ENCODE assay signal across 7 cellular contexts in the genomic region with DNA sequence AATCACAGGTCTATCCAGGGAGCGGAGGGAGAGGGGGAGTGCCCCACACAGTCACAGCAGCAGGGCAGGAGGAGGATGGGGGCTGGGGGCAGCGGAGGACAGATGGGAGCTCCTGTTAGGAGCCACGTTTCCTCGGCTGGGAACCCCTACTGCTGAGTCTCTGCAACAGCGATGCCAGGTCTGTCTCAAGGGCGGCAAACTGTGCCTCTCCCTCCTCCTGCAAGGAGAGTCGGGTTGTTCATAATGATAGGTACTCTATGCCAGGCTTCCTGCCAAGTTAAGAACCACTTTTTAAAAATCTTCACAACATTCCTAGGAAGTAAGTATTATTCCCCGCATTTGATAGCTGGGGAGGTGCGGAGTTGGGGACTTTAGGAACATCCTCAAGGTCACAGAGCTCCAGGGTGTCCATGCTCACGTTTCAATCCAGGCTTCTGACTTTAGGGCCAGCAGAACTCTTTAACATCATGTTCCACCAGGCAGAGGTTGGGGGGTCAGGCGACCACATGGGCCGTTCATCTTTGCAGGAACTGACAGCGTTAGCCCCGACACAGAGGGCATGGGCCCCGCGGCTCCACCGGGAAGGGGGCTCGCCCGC.
DNase-seq lines count a peak whose midpoint lies in the region; ATAC-seq, FAIRE-seq and TF ChIP-seq lines count a peak whose summit lies in the region.

No MANE protein-coding gene starts in this region.

- intact Hi-C loops in right cardiac atrium (cut with DNase I) (loop anchor here (2.0 to 10.0 kb wide), 9 partner anchors 95 to 520 kb away; partner anchors contain the start of gene MAML3 (in 2 of the 4)), sigmoid colon (cut with DNase I) (loop anchor here (2.0 to 5.0 kb wide), 5 partner anchors 55 to 595 kb away; no protein-coding TSS in a partner anchor)

- FAIRE-seq in GM12891 (lab: Jason Lieb, UNC) = peak; percentile 16

- DNase-seq in GM12891 (ENCODE audit: insufficient read length, low spot score) (no peak), NCI-H1092 treated with DMSO at 0.1 percent for 48 hours (lab: John Stamatoyannopoulos, UW) (peak; percentile 78), right cardiac atrium (peak in 1 of 3 donors; percentile 55), sigmoid colon (peak; percentile 75), GM19238 (ENCODE audit: insufficient read length, low spot score) (no peak), DMS114 treated with DMSO at 0.1 percent for 48 hours (lab: John Stamatoyannopoulos, UW; ENCODE audit: unreplicated experiment) (no peak)

- H3K4me1 ChIP-seq in right cardiac atrium (ENCODE audit: control insufficient read depth, insufficient read depth, low read length) (no peaks in the 10 kb centered on the region), sigmoid colon (peaks cover 0 to 43% (median 40%) of the 10 kb centered on the region in 4 donors)

- no peaks in the 10 kb centered on the region for H3K36me3 Mint-ChIP-seq in activated T-helper 17 cell treated with anti-CD3 and anti-CD28 coated beads, Interleukin-2, amount 50 U/mL, for 72 hours (ENCODE audit: low read depth)

- TF ChIP-seq EP300 in sigmoid colon (IDR thresholded peaks at IDR 0.05) = no peak

- H3K4me3 ChIP-seq in right cardiac atrium (ENCODE audit: low read length) (peak overlapping the region; percentile 83), sigmoid colon (peak overlapping the region; percentile 38 to 66 (median 64))

- ATAC-seq in activated T-helper 17 cell treated with anti-CD3 and anti-CD28 coated beads, Interleukin-2, amount 50 U/mL, for 72 hours (replicated peaks) = no peak
- peak; percentile 6 to 13 for ATAC-seq in right cardiac atrium

- no peak overlapping the region for H3K27ac Mint-ChIP-seq in activated T-helper 17 cell treated with anti-CD3 and anti-CD28 coated beads, Interleukin-2, amount 50 U/mL, for 72 hours

- TF ChIP-seq CTCF in sigmoid colon (IDR thresholded peaks at IDR 0.05) = no peak

- H3K9me3 ChIP-seq in right cardiac atrium (ENCODE audit: control insufficient read depth, low read length) (no peaks in the 10 kb centered on the region), sigmoid colon (no peaks in the 10 kb centered on the region)

- H3K27me3 ChIP-seq in right cardiac atrium (ENCODE audit: control insufficient read depth, insufficient read depth) (no peaks in the 10 kb centered on the region), sigmoid colon (no peaks in the 10 kb centered on the region)

- peak overlapping the region; percentile 49 for H3K4me3 Mint-ChIP-seq in activated T-helper 17 cell treated with anti-CD3 and anti-CD28 coated beads, Interleukin-2, amount 50 U/mL, for 72 hours

- WGBS in right cardiac atrium = 34% methylated on average over 19 of the region's 19 CpGs
- WGBS in sigmoid colon, 2 donors = 11 to 25% methylated on average over 19 of the region's 19 CpGs

- H3K27ac ChIP-seq in right cardiac atrium (ENCODE audit: low read length) = peak overlapping the region; percentile 83
- H3K27ac ChIP-seq in sigmoid colon = peak overlapping the region; percentile 88 to 93 (median 92)

- H3K27me3 Mint-ChIP-seq in activated T-helper 17 cell treated with anti-CD3 and anti-CD28 coated beads, Interleukin-2, amount 50 U/mL, for 72 hours = peaks cover 22% of the 10 kb centered on the region

- TF ChIP-seq POLR2A in GM12891 (IDR thresholded peaks at IDR 0.05; ENCODE audit: low read depth, low read length) = no peak
- no peak for TF ChIP-seq POLR2A in sigmoid colon (IDR thresholded peaks at IDR 0.05)

- no peaks in the 10 kb centered on the region for H3K36me3 ChIP-seq in sigmoid colon

- no peaks in the 10 kb centered on the region for H3K9me3 Mint-ChIP-seq in activated T-helper 17 cell treated with anti-CD3 and anti-CD28 coated beads, Interleukin-2, amount 50 U/mL, for 72 hours

- no peaks in the 10 kb centered on the region for H3K4me1 Mint-ChIP-seq in activated T-helper 17 cell treated with anti-CD3 and anti-CD28 coated beads, Interleukin-2, amount 50 U/mL, for 72 hours

TF ChIP-seq in GM12891, 5 proteins besides CTCF, POLR2A, EP300 and RAD21:
- no peak for TF ChIP-seq PAX5 (IDR thresholded peaks at IDR 0.05; ENCODE audit: insufficient read depth, low read length, severe bottlenecking)

Comparison
In these comparisons a context has a peak if more than half of its experiments do, and no peak if none do; other contexts are left out.
1. DNase-seq: peak in NCI-H1092 treated with DMSO at 0.1 percent for 48 hours (single experiment) and sigmoid colon (single experiment); none in GM12891 (single experiment), GM19238 (single experiment) and DMS114 treated with DMSO at 0.1 percent for 48 hours (single experiment).